ENCODE assay signal across 15 cellular contexts in the genomic region with DNA sequence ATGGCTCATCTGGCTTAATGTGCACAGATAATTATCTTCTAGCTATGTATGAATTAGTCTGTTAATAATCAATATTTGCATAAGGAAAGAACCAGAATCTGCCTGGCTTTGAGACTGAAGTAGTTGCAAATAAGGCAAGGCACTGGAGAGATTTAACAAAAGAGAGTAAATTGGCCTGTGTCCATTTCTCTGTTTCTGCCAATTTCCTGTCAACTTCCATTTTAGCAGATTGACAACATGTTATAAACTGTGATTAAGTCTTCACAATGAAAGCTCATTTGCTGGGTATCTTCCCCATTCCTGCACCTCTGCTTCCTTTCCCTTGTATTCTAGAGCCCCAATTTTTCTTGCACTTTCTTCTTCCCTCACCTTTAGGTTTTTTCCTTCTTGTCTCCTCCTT. TPM values are rescaled to one million over a fixed set of nuclear protein-coding genes. Genes with fewer than 3 reads are reported as not detected.
DNase-seq lines count a peak whose midpoint lies in the region; ATAC-seq and TF ChIP-seq lines count a peak whose summit lies in the region.
"Had no signal": no experiment of that assay in that cellular context is flagged by ENCODE, and none has a peak within 500 bp of the region (broad histone marks: within the 10 kb centered on the region; RNA-seq: fewer than 3 reads in every experiment).

No MANE protein-coding gene starts in this region.

- peaks cover 39% of the 10 kb centered on the region for H3K4me1 ChIP-seq in PC-3 (ENCODE audit: insufficient read depth, low read length)
- peaks cover 7 to 23% of the 10 kb centered on the region in 2 donors for H3K4me1 ChIP-seq in naive thymus-derived CD4-positive, alpha-beta T cell (ENCODE audit: control insufficient read depth in 2 of 2, insufficient read depth in 2 of 2, low read length in 2 of 2)

- 0 out of 2 replicates have a peak overlapping the region, but pooled peaks have one; percentile 13 for H3K27ac ChIP-seq in PC-3 (ENCODE audit: low read length)
- no peak overlapping the region for H3K27ac ChIP-seq in naive thymus-derived CD4-positive, alpha-beta T cell (ENCODE audit: low read depth, low read length)
- H3K27ac ChIP-seq in caudate nucleus (ENCODE audit: low read depth, low read length) = no peak overlapping the region
- H3K27ac ChIP-seq: parathyroid adenoma had no signal

- peak overlapping the region; percentile 18 for H3K27ac Mint-ChIP-seq in activated T-cell treated with anti-CD3 and anti-CD28 coated beads, Interleukin-2, amount 50 U/mL, for 72 hours
- peak overlapping the region in 3 of 9 donors; percentile 0 to 51 (median 9) for H3K27ac Mint-ChIP-seq in naive thymus-derived CD4-positive, alpha-beta T cell

- no peak for DNase-seq in activated T-cell treated with anti-CD3 and anti-CD28 coated beads, Interleukin-2, amount 50 U/mL, for 72 hours
- no peak for DNase-seq in activated T-cell treated with anti-CD3 and anti-CD28 coated beads, Interleukin-2, amount 50 U/mL, for 48 hours
- peak; percentile 48 for DNase-seq in NCI-H1092 treated with DMSO at 0.1 percent for 48 hours (lab: John Stamatoyannopoulos, UW)
- peak; percentile 55 for DNase-seq in PC-3
- no peak for DNase-seq in naive thymus-derived CD4-positive, alpha-beta T cell
- no peak for DNase-seq in caudate nucleus (lab: John Stamatoyannopoulos, UW)
- no peak for DNase-seq in NOMO-1 treated with dmso at 0.1 percent for 144 hours (lab: John Stamatoyannopoulos, UW; ENCODE audit: unreplicated experiment)
- DNase-seq: activated CD4-positive, alpha-beta T cell treated with anti-CD3 and anti-CD28 coated beads for 48 hours; activated effector memory CD4-positive, alpha-beta T cell treated with anti-CD3 and anti-CD28 coated beads, Interleukin-2, amount 50 U/mL, for 16 hours; GOT3; NCI-H526 treated with DMSO at 0.1 percent for 48 hours; small intestine; T-helper 9 cell had no signal

- intact Hi-C loops in PC-3 (cut with micrococcal nuclease) = loop anchor here (1.0 kb wide), 1 partner anchor 9 kb away; no protein-coding TSS in a partner anchor
- intact Hi-C loops in naive thymus-derived CD4-positive, alpha-beta T cell (cut with micrococcal nuclease) = loop anchor here in 1 of 2 donors (1.0 kb wide), 1 partner anchor 8 kb away; no protein-coding TSS in a partner anchor

- no peaks in the 10 kb centered on the region for H3K9me3 ChIP-seq in PC-3 (ENCODE audit: low read length)
- H3K9me3 ChIP-seq in naive thymus-derived CD4-positive, alpha-beta T cell (ENCODE audit: control insufficient read depth in 2 of 3, low read length in 3 of 3) = no peaks in the 10 kb centered on the region

- no TSS peak for BruUV-seq in PC-3 (replicated peaks; lab: Mats Ljungman, UMichigan)

- CTCF ChIA-PET in PC-3 (lab: Charles Lee) = no interaction called here
- CTCF ChIA-PET in naive thymus-derived CD4-positive, alpha-beta T cell (lab: Charles Lee) = interaction anchor here (0.7 to 1.7 kb wide), 6 partner anchors 12 to 163 kb away, joined by 3 to 4 read pairs (median 4); no protein-coding TSS in a partner anchor

- H3K4me3 ChIP-seq in PC-3 (ENCODE audit: low read length) = no peak overlapping the region
- no peak overlapping the region for H3K4me3 ChIP-seq in naive thymus-derived CD4-positive, alpha-beta T cell (ENCODE audit: low read length)

- no peak overlapping the region for H3K9ac ChIP-seq in PC-3 (ENCODE audit: low read length)
- H3K9ac ChIP-seq: parathyroid adenoma had no signal

- H3K4me1 Mint-ChIP-seq in activated T-cell treated with anti-CD3 and anti-CD28 coated beads, Interleukin-2, amount 50 U/mL, for 72 hours (ENCODE audit: low read depth) = peaks cover 74% of the 10 kb centered on the region
- H3K4me1 Mint-ChIP-seq in naive thymus-derived CD4-positive, alpha-beta T cell = peaks cover 30 to 80% (median 74%) of the 10 kb centered on the region in 7 donors

- H3F3A ChIP-seq in PC-3 (ENCODE audit: low read length, unreplicated experiment) = no peaks in the 10 kb centered on the region

- H3K4me3 Mint-ChIP-seq in activated T-cell treated with anti-CD3 and anti-CD28 coated beads, Interleukin-2, amount 50 U/mL, for 72 hours = peak overlapping the region; percentile 55 to 57
- H3K4me3 Mint-ChIP-seq in naive thymus-derived CD4-positive, alpha-beta T cell = peak overlapping the region in 6 of 10 donors; percentile 10 to 61 (median 53)
- H3K4me3 Mint-ChIP-seq: stimulated activated effector memory CD8-positive, alpha-beta T cell treated with anti-CD3 and anti-CD28 coated beads, Interleukin-12 subunit alpha, Interleukin-12 subunit beta, amount 100 ng/mL, for 72 hours had no signal

- H3K36me3 Mint-ChIP-seq in activated T-cell treated with anti-CD3 and anti-CD28 coated beads, Interleukin-2, amount 50 U/mL, for 72 hours (ENCODE audit: insufficient read depth in 2 of 2) = peaks cover 0 to 1% of the 10 kb centered on the region in 2 donors
- H3K36me3 Mint-ChIP-seq in naive thymus-derived CD4-positive, alpha-beta T cell = peaks cover 0 to 20% (median 0%) of the 10 kb centered on the region in 5 donors

- H4K20me1 ChIP-seq in PC-3 (ENCODE audit: low read length) = no peaks in the 10 kb centered on the region

- H2AFZ ChIP-seq in PC-3 (ENCODE audit: low read length) = no peak overlapping the region
- H2AFZ ChIP-seq: parathyroid adenoma had no signal

- ATAC-seq in activated T-cell treated with anti-CD3 and anti-CD28 coated beads, Interleukin-2, amount 50 U/mL, for 72 hours (replicated peaks in 1 of 2) = no peak
- ATAC-seq in PC-3 = no peak
- ATAC-seq in naive thymus-derived CD4-positive, alpha-beta T cell = no peak

- peaks cover 8% of the 10 kb centered on the region; the same call in 1 of the 2 replicates for H3K79me2 ChIP-seq in PC-3 (ENCODE audit: low read length)
- H3K79me2 ChIP-seq: parathyroid adenoma had no signal

- POLR2A ChIA-PET in PC-3 (lab: Charles Lee; ENCODE audit: unreplicated experiment) = no interaction called here
- POLR2A ChIA-PET in naive thymus-derived CD4-positive, alpha-beta T cell (lab: Charles Lee) = interaction anchor here (0.9 to 2.9 kb wide), 2 partner anchors 9 kb away, joined by 3 to 10 read pairs; no protein-coding TSS in a partner anchor

- H3K4me2 ChIP-seq in PC-3 (ENCODE audit: low read length) = peak overlapping the region; percentile 10; the same call in 1 of the 2 replicates

- TF ChIP-seq CTCF in PC-3 (conservative IDR thresholded peaks at IDR 0.05; ENCODE audit: low read depth, low read length) = no peak

- no peaks in the 10 kb centered on the region for H3K9me2 ChIP-seq in PC-3 (replicated peaks; ENCODE audit: low read length)

- no peaks in the 10 kb centered on the region for H3K27me3 ChIP-seq in PC-3 (ENCODE audit: low read length)
- H3K27me3 ChIP-seq in naive thymus-derived CD4-positive, alpha-beta T cell (ENCODE audit: control insufficient read depth in 2 of 2, insufficient read depth in 2 of 2, low read length in 2 of 2) = no peaks in the 10 kb centered on the region

- no peaks in the 10 kb centered on the region for H3K27me3 Mint-ChIP-seq in activated T-cell treated with anti-CD3 and anti-CD28 coated beads, Interleukin-2, amount 50 U/mL, for 72 hours (ENCODE audit: low read depth)
- H3K27me3 Mint-ChIP-seq in naive thymus-derived CD4-positive, alpha-beta T cell = no peaks in the 10 kb centered on the region

- H3K36me3 ChIP-seq in PC-3 (ENCODE audit: low read depth, low read length) = no peaks in the 10 kb centered on the region
- no peaks in the 10 kb centered on the region for H3K36me3 ChIP-seq in naive thymus-derived CD4-positive, alpha-beta T cell (ENCODE audit: control insufficient read depth in 2 of 3, insufficient read depth in 3 of 3, low read length in 3 of 3)

- H3K9me3 Mint-ChIP-seq in activated T-cell treated with anti-CD3 and anti-CD28 coated beads, Interleukin-2, amount 50 U/mL, for 72 hours = peaks cover 0 to 3% of the 10 kb centered on the region in 2 donors
- H3K9me3 Mint-ChIP-seq in naive thymus-derived CD4-positive, alpha-beta T cell = peaks cover 0 to 2% (median 0%) of the 10 kb centered on the region in 11 donors
- H3K9me3 Mint-ChIP-seq: stimulated activated effector memory CD8-positive, alpha-beta T cell treated with anti-CD3 and anti-CD28 coated beads, Interleukin-12 subunit alpha, Interleukin-12 subunit beta, amount 100 ng/mL, for 72 hours had no signal

RNA-seq across cellular contexts. Expression of a gene that starts 5.3 kb away (rescaled TPM):
- total RNA-seq in activated T-cell treated with anti-CD3 and anti-CD28 coated beads, Interleukin-2, amount 50 U/mL, for 72 hours = 100 to 1,000 TPM; 279 to 347 TPM
- total RNA-seq in PC-3 (2014; rRNA removed) = 136 and 163 TPM in 2 replicates
- total RNA-seq in naive thymus-derived CD4-positive, alpha-beta T cell = 100 to 1,000 TPM; 270 to 495 (median 437) TPM
- 100 to 1,000 TPM; 811 to 922 TPM for polyA plus RNA-seq in naive thymus-derived CD4-positive, alpha-beta T cell

Comparison
In these comparisons a context has a peak if more than half of its experiments do, and no peak if none do; other contexts are left out.
1. DNase-seq: peak in NCI-H1092 treated with DMSO at 0.1 percent for 48 hours (single experiment) and PC-3 (single experiment); none in activated T-cell treated with anti-CD3 and anti-CD28 coated beads, Interleukin-2, amount 50 U/mL, for 72 hours (0 of 2), activated T-cell treated with anti-CD3 and anti-CD28 coated beads, Interleukin-2, amount 50 U/mL, for 48 hours (0 of 2), naive thymus-derived CD4-positive, alpha-beta T cell (0 of 9), caudate nucleus (0 of 61) and NOMO-1 treated with dmso at 0.1 percent for 144 hours (single experiment).